12 cellular contexts compared by ENCODE assay signal in genomic region chr13:47933688-47934011, GRCh38.
DNase-seq lines count a peak whose midpoint lies in the region; FAIRE-seq and TF ChIP-seq lines count a peak whose summit lies in the region.
"Had no signal": no experiment of that assay in that cellular context is flagged by ENCODE, and none has a peak within 500 bp of the region (broad histone marks: within the 10 kb centered on the region; RNA-seq: fewer than 3 reads in every experiment).

No MANE protein-coding gene starts in this region.

- peaks cover 21% of the 10 kb centered on the region for H3K9me3 Mint-ChIP-seq in endodermal cell

- peak overlapping the region; percentile 91 for H3K27ac Mint-ChIP-seq in endodermal cell
- H3K27ac Mint-ChIP-seq: activated CD4-positive, alpha-beta memory T cell treated with anti-CD3 and anti-CD28 coated beads for 36 hours; activated naive CD8-positive, alpha-beta T cell treated with anti-CD3 and anti-CD28 coated beads for 36 hours had no signal

- H3K4me1 ChIP-seq in endodermal cell (ENCODE audit: control insufficient read depth, insufficient read depth, low read length): peaks cover 22% of the 10 kb centered on the region

- no peaks in the 10 kb centered on the region for H3K27me3 ChIP-seq in endodermal cell (ENCODE audit: control insufficient read depth, insufficient read depth, low read length, poor library complexity, severe bottlenecking)

- no peaks in the 10 kb centered on the region for H3K27me3 Mint-ChIP-seq in endodermal cell (ENCODE audit: insufficient read depth)
- H3K27me3 Mint-ChIP-seq: activated CD4-positive, alpha-beta memory T cell treated with anti-CD3 and anti-CD28 coated beads for 36 hours; activated naive CD8-positive, alpha-beta T cell treated with anti-CD3 and anti-CD28 coated beads for 36 hours had no signal

- H3K9me3 ChIP-seq in endodermal cell (ENCODE audit: control insufficient read depth, low read length): peaks cover 23% of the 10 kb centered on the region

- 73 to 80% methylated on average over 4 of the region's 4 CpGs for WGBS in endodermal cell (ENCODE audit: insufficient coverage in 1 of 2, insufficient read length in 1 of 2), 2 experiments

- no peak overlapping the region for H3K4me3 Mint-ChIP-seq in endodermal cell
- H3K4me3 Mint-ChIP-seq: activated CD4-positive, alpha-beta memory T cell treated with anti-CD3 and anti-CD28 coated beads for 36 hours; activated naive CD8-positive, alpha-beta T cell treated with anti-CD3 and anti-CD28 coated beads for 36 hours had no signal

- peaks cover 24% of the 10 kb centered on the region for H3K36me3 ChIP-seq in endodermal cell (ENCODE audit: control insufficient read depth, insufficient read depth, low read length)

- peaks cover 31% of the 10 kb centered on the region for H3K36me3 Mint-ChIP-seq in endodermal cell (ENCODE audit: low read depth)

- TF ChIP-seq CTCF in endodermal cell (conservative IDR thresholded peaks at IDR 0.05): no peak

- DNase-seq in stimulated activated CD4-positive, alpha-beta T cell treated with anti-CD3 and anti-CD28 coated beads, Interleukin-15, amount 100 ng/mL, for 24 hours: peak; percentile 2
- DNase-seq in stimulated activated CD4-positive, alpha-beta T cell treated with anti-CD3 and anti-CD28 coated beads, Interleukin-12 subunit alpha, Interleukin-12 subunit beta, amount 100 ng/mL, for 4 hours: no peak
- DNase-seq in NOMO-1 treated with DMSO at 0.1 percent for 48 hours (lab: John Stamatoyannopoulos, UW; ENCODE audit: unreplicated experiment) (peak; percentile 78), endodermal cell (no peak), urothelium cell line (ENCODE audit: low spot score) (peak; percentile 2), nucleus accumbens (lab: John Stamatoyannopoulos, UW) (no peak), HuH-7.5 (ENCODE audit: low spot score) (no peak)
- DNase-seq in NK-92 treated with Interleukin-12 subunit alpha and Interleukin-12 subunit beta, amount 100 ng/mL, for 24 hours (lab: John Stamatoyannopoulos, UW): no peak
- DNase-seq: activated CD4-positive, alpha-beta memory T cell treated with anti-CD3 and anti-CD28 coated beads for 36 hours; activated naive CD8-positive, alpha-beta T cell treated with anti-CD3 and anti-CD28 coated beads for 36 hours; effector CD8-positive, alpha-beta T cell; NCI-H2227 treated with DMSO at 0.1 percent for 48 hours had no signal

- H3K4me3 ChIP-seq in endodermal cell (ENCODE audit: low read length): peak overlapping the region; percentile 20

- H3K9ac ChIP-seq in endodermal cell (ENCODE audit: extremely low read depth, low read length, poor library complexity, severe bottlenecking): peak overlapping the region; percentile 17

- H3K27ac ChIP-seq in endodermal cell (ENCODE audit: low read depth, low read length): no peak overlapping the region

- H3K4me1 Mint-ChIP-seq in endodermal cell: peaks cover 33% of the 10 kb centered on the region
- H3K4me1 Mint-ChIP-seq: activated naive CD8-positive, alpha-beta T cell treated with anti-CD3 and anti-CD28 coated beads for 36 hours had no signal

- FAIRE-seq in urothelium cell line (lab: Jason Lieb, UNC): no peak

Comparison
In these comparisons a context has a peak if more than half of its experiments do, and no peak if none do; other contexts are left out.
1. DNase-seq: peak in stimulated activated CD4-positive, alpha-beta T cell treated with anti-CD3 and anti-CD28 coated beads, Interleukin-15, amount 100 ng/mL, for 24 hours (single experiment), NOMO-1 treated with DMSO at 0.1 percent for 48 hours (single experiment) and urothelium cell line (single experiment); none in stimulated activated CD4-positive, alpha-beta T cell treated with anti-CD3 and anti-CD28 coated beads, Interleukin-12 subunit alpha, Interleukin-12 subunit beta, amount 100 ng/mL, for 4 hours (single experiment), endodermal cell (single experiment), nucleus accumbens (0 of 56), NK-92 treated with Interleukin-12 subunit alpha and Interleukin-12 subunit beta, amount 100 ng/mL, for 24 hours (single experiment) and HuH-7.5 (single experiment).